In genomic region chr12:109153711-109154434, GRCh38 we compare ENCODE assay signal across 1 cellular context.
TF ChIP-seq lines count a peak whose summit lies in the region.

No MANE protein-coding gene starts in this region.

TF ChIP-seq in H1, 55 proteins besides CTCF, POLR2A, EP300 and RAD21:
- TF ChIP-seq EGR1 (IDR thresholded peaks at IDR 0.05; ENCODE audit: borderline replicate concordance, low read depth, low read length): no peak
- no peak for TF ChIP-seq SAP30 (IDR thresholded peaks at IDR 0.05; ENCODE audit: insufficient read depth, insufficient replicate concordance, low read length)
- TF ChIP-seq CHD2 (IDR thresholded peaks at IDR 0.05; ENCODE audit: low read length): no peak
- TF ChIP-seq MAFK (IDR thresholded peaks at IDR 0.05; ENCODE audit: low read depth, low read length): no peak
- TF ChIP-seq CHD1 (IDR thresholded peaks at IDR 0.05; ENCODE audit: low read depth, low read length): no peak
- TF ChIP-seq HDAC2 (IDR thresholded peaks at IDR 0.05; ENCODE audit: borderline replicate concordance in 1 of 2, low read depth in 2 of 2, low read length in 2 of 2): no peak
- no peak for TF ChIP-seq BRCA1 (IDR thresholded peaks at IDR 0.05; ENCODE audit: low read depth, low read length)
- no peak for TF ChIP-seq PHF8 (conservative IDR thresholded peaks at IDR 0.05; ENCODE audit: low read depth, low read length)
- no peak for TF ChIP-seq E2F6 (IDR thresholded peaks at IDR 0.05)
- TF ChIP-seq SP4 (IDR thresholded peaks at IDR 0.05; ENCODE audit: low read length): no peak
- TF ChIP-seq JUND (IDR thresholded peaks at IDR 0.05; ENCODE audit: low read length): no peak
- TF ChIP-seq KDM4A (IDR thresholded peaks at IDR 0.05; ENCODE audit: low read depth, low read length, severe bottlenecking): no peak
- no peak for TF ChIP-seq NRF1 (IDR thresholded peaks at IDR 0.05; ENCODE audit: low read depth, low read length)
